10 cellular contexts compared by ENCODE assay signal in the genomic region with DNA sequence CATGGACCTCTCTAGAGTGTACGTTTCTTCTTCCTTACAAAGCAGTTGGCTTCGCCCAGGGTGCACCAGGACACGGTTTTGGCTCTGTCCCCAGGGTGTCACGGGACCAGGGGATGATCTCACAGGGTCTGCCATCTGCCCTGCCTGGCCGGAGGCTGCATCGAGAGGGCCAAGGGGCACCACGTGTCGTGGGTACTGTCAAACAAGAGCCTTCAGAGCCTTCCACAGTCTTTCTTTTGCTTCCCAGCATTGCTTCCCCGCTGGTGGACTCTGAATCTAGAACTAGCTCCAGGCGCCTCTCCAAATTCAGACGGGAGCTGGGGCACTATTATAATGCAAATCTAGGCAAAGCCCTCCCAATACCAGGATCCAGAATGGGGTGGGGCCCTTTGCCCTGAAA. TPM values are rescaled to one million over a fixed set of nuclear protein-coding genes. Genes with fewer than 3 reads are reported as not detected.
DNase-seq lines count a peak whose midpoint lies in the region; ATAC-seq and TF ChIP-seq lines count a peak whose summit lies in the region.
"Had no signal": no experiment of that assay in that cellular context is flagged by ENCODE, and none has a peak within 500 bp of the region (broad histone marks: within the 10 kb centered on the region; RNA-seq: fewer than 3 reads in every experiment).

No MANE protein-coding gene starts in this region.

- DNase-seq in DMS 273 treated with DMSO at 0.1 percent for 48 hours (lab: John Stamatoyannopoulos, UW) = peak; percentile 93
- peak; percentile 68 for DNase-seq in NCI-H774 (lab: John Stamatoyannopoulos, UW)
- DNase-seq in pons (ENCODE audit: low spot score) = peak; percentile 99
- DNase-seq in activated CD8-positive, alpha-beta memory T cell treated with anti-CD3 and anti-CD28 coated beads, Interleukin-2, amount 50 U/mL, for 4 hours = no peak
- DNase-seq in DMS153 treated with DMSO at 0.1 percent for 48 hours (lab: John Stamatoyannopoulos, UW; ENCODE audit: unreplicated experiment) = no peak
- no peak for DNase-seq in GOT3 (lab: John Stamatoyannopoulos, UW)
- DNase-seq: activated CD4-positive, alpha-beta T cell treated with anti-CD3 and anti-CD28 coated beads for 1 hour had no signal

- H3K4me3 ChIP-seq in gastroesophageal sphincter = no peak overlapping the region

- H3K27me3 ChIP-seq in gastroesophageal sphincter = no peaks in the 10 kb centered on the region

- no peaks in the 10 kb centered on the region for H3K36me3 ChIP-seq in gastroesophageal sphincter

- WGBS in gastroesophageal sphincter (ENCODE audit: low coverage in 1 of 2), 2 donors = 47 to 54% methylated on average over 3 to 10 of the region's 11 CpGs

- ATAC-seq in gastroesophageal sphincter = peak; percentile 90
- no peak for ATAC-seq in GM19467 (IDR thresholded peaks at IDR 0.05; ENCODE audit: unreplicated experiment)

- no peak for TF ChIP-seq POLR2A in gastroesophageal sphincter (IDR thresholded peaks at IDR 0.05)

- H3K27ac ChIP-seq in gastroesophageal sphincter = peak overlapping the region in 3 of 4 donors; percentile 20 to 69 (median 53)

- TF ChIP-seq EP300 in gastroesophageal sphincter (IDR thresholded peaks at IDR 0.05) = no peak

- peaks cover 0 to 44% (median 3%) of the 10 kb centered on the region in 3 donors for H3K4me1 ChIP-seq in gastroesophageal sphincter

- H3K9me3 ChIP-seq in gastroesophageal sphincter = no peaks in the 10 kb centered on the region

- no peak for TF ChIP-seq CTCF in gastroesophageal sphincter (IDR thresholded peaks at IDR 0.05)

RNA-seq across cellular contexts. Expression of a gene that starts 47.9 kb away (rescaled TPM):
- total RNA-seq in gastroesophageal sphincter = 10 to 100 TPM in 1 of 4 donors, 1 to 10 TPM in 3; 3.4 to 12.2 (median 8.5) TPM

RNA-seq across cellular contexts. Expression of a gene that starts 56.8 kb away (rescaled TPM):
- not detected for total RNA-seq in gastroesophageal sphincter
- total RNA-seq: NCI-H460 had no signal

Comparison
In these comparisons a context has a peak if more than half of its experiments do, and no peak if none do; other contexts are left out.
1. DNase-seq: peak in DMS 273 treated with DMSO at 0.1 percent for 48 hours (single experiment), NCI-H774 (single experiment) and pons (single experiment); none in activated CD8-positive, alpha-beta memory T cell treated with anti-CD3 and anti-CD28 coated beads, Interleukin-2, amount 50 U/mL, for 4 hours (single experiment), DMS153 treated with DMSO at 0.1 percent for 48 hours (single experiment) and GOT3 (single experiment).